In genomic region chr19:364496-365287, GRCh38 we compare ENCODE assay signal across 21 cellular contexts. TPM values are rescaled to one million over a fixed set of nuclear protein-coding genes. Genes with fewer than 3 reads are reported as not detected.
DNase-seq lines count a peak whose midpoint lies in the region; ATAC-seq and TF ChIP-seq lines count a peak whose summit lies in the region.
"Had no signal": no experiment of that assay in that cellular context is flagged by ENCODE, and none has a peak within 500 bp of the region (broad histone marks: within the 10 kb centered on the region; RNA-seq: fewer than 3 reads in every experiment).

No MANE protein-coding gene starts in this region.

- H3K27ac ChIP-seq in Panc1 (ENCODE audit: low read length), result no peak overlapping the region
- H3K27ac ChIP-seq: C4-2B, SJSA1 had no signal

- no peak for TF ChIP-seq CTCF in Panc1 (IDR thresholded peaks at IDR 0.05)

- CTCF ChIA-PET in Panc1 (lab: Charles Lee), result no interaction called here

- H3K27me3 ChIP-seq in Panc1 (ENCODE audit: control insufficient read depth, insufficient read depth, low read length), result no peaks in the 10 kb centered on the region
- H3K27me3 ChIP-seq: MG63 had no signal

- H3K4me1 ChIP-seq in Panc1 (ENCODE audit: control insufficient read depth, insufficient read depth, low read length), result no peaks in the 10 kb centered on the region
- H3K4me1 ChIP-seq: Caco-2, SJSA1 had no signal

- intact Hi-C loops in Panc1 (cut with micrococcal nuclease; ENCODE audit: unreplicated experiment), result no loop called here
- intact Hi-C loops in posterior vena cava (cut with DNase I), result no loop called here

- H3K36me3 ChIP-seq in Panc1 (ENCODE audit: control insufficient read depth, insufficient read depth, low read length), result no peaks in the 10 kb centered on the region
- H3K36me3 ChIP-seq: MG63, SJSA1 had no signal

- POLR2A ChIA-PET in Panc1 (lab: Charles Lee), result no interaction called here

- DNase-seq in Panc1 (ENCODE audit: low read depth, low spot score), result no peak
- peak; percentile 77 for DNase-seq in RPMI8226
- DNase-seq in islet precursor cell, result peak; percentile 35
- DNase-seq in posterior vena cava (ENCODE audit: low spot score), result peak; percentile 68
- DNase-seq in midbrain (lab: John Stamatoyannopoulos, UW), result no peak
- no peak for DNase-seq in cerebellar cortex (ENCODE audit: low spot score)
- DNase-seq in activated gamma-delta T cell treated with Interleukin-2 at 50 U/mL for 16 hours, result no peak
- DNase-seq: Caco-2; CD8-positive, alpha-beta T cell; DMS79 treated with DMSO at 0.1 percent for 48 hours; GF-D8; H7; IMR-90; KG1; MG63; NCI-H2029 treated with DMSO at 0.1 percent for 48 hours; NCI-H526 treated with DMSO at 0.1 percent for 48 hours had no signal

- no peak overlapping the region for H3K4me3 ChIP-seq in Panc1 (ENCODE audit: low read depth in 2 of 2, low read length in 2 of 2)
- H3K4me3 ChIP-seq: MG63, SJSA1 had no signal

- in situ Hi-C loops in Panc1 (cut with HindIII; ENCODE audit: low pct_unique_long_range_greater_than_20kb, low sequenced_read_pairs), result no loop called here

- BruUV-seq in Panc1 (replicated peaks; lab: Mats Ljungman, UMichigan), result no TSS peak

- H3K9me3 ChIP-seq in Panc1 (ENCODE audit: control insufficient read depth, insufficient read depth, low read depth, low read length), result no peaks in the 10 kb centered on the region
- H3K9me3 ChIP-seq: Caco-2, MG63, SJSA1 had no signal

- ATAC-seq in Panc1, result 0 out of 2 replicates have a peak, but pooled peaks have one; percentile 38
- ATAC-seq in GM21576 (IDR thresholded peaks at IDR 0.05; ENCODE audit: unreplicated experiment), result no peak
- ATAC-seq: CD8-positive, alpha-beta T cell; Right ventricle myocardium inferior had no signal

RNA-seq across cellular contexts. Expression of gene MIER2, which starts 20.1 kb away (rescaled TPM):
- total RNA-seq in Panc1 (2021; ENCODE audit: unreplicated experiment), result 32.1 TPM
- polyA plus RNA-seq in Panc1 (2012; ENCODE audit: insufficient read length), result 45.4 TPM
- 10 to 100 TPM; 18.8 to 25.3 TPM for total RNA-seq in posterior vena cava

RNA-seq across cellular contexts. Expression of gene C2CD4C, which starts 44.3 kb away (rescaled TPM):
- 13.6 TPM for total RNA-seq in Panc1 (2021; ENCODE audit: unreplicated experiment)
- 29.2 TPM for polyA plus RNA-seq in Panc1 (2012; ENCODE audit: insufficient read length)
- total RNA-seq in posterior vena cava, result 1 to 10 TPM; 1.1 to 2.9 TPM
- total RNA-seq: CD8-positive, alpha-beta T cell had no signal

Comparison
In these comparisons a context has a peak if more than half of its experiments do, and no peak if none do; other contexts are left out.
1. DNase-seq: peak in RPMI8226 (single experiment), islet precursor cell (single experiment) and posterior vena cava (single experiment); none in Panc1 (single experiment), midbrain (single experiment), cerebellar cortex (single experiment) and activated gamma-delta T cell treated with Interleukin-2 at 50 U/mL for 16 hours (single experiment).